In the genomic region with DNA sequence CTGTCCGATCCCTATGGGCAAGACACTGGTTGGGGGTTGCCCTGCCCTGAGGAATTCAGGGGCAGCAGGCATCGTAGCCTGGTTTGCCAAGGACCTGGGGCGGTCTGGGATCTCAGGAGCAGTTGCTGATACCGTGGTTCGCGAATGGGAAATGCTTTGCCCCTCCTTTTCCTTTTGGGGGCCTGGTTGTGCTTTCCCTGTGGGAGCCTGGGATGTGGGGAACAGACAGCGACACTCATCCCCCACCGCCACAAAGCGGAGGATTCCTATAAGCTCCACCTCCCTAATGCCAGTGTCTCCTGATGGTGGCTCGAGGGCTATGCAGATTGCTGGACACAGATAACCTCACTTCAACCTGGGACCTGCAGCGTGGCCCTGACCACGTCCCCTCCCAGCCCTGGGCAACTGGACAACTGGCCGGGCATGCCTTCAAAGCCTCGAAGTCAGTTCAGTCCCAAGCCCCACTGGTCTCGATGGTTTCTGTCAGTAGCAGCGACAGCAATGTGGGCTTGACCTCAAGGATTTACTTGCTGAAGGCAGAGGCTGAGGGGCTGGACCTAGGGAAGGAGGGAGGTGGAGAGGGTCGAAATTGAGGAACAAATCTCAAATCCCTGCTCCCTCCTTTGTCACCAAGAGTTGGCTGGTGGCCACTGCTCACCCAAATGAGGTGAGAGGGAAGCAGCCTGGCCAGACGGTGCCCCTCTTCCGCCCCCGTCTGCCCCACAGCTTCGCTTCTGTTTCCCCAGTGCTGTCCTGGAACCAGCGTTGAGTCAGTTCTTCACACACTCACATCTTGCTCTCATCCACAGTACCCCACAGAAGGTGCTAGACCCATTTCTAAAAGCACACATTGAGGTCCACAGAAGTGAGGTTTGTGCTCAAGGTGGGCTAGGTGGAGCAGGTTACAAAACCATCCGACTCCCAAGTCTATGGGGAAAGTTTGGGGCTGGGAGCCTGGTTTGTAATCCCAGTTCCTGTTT, we compare ENCODE assay signal across 8 cellular contexts.
DNase-seq lines count a peak whose midpoint lies in the region; ATAC-seq lines count a peak whose summit lies in the region.

No MANE protein-coding gene starts in this region.

- H3K79me2 ChIP-seq in ACC112 (ENCODE audit: control insufficient read depth, insufficient read depth, low read length, unreplicated experiment): peaks cover 38% of the 10 kb centered on the region

- no peaks in the 10 kb centered on the region for H3K27me3 ChIP-seq in ACC112 (ENCODE audit: insufficient read depth, low read length)
- no peaks in the 10 kb centered on the region for H3K27me3 ChIP-seq in HUES48 (ENCODE audit: control insufficient read depth, insufficient read depth, low read length)
- no peaks in the 10 kb centered on the region for H3K27me3 ChIP-seq in muscle layer of colon (ENCODE audit: control insufficient read depth in 1 of 2, insufficient read depth in 2 of 2, low read length in 2 of 2)

- ATAC-seq in central memory CD8-positive, alpha-beta T cell (replicated peaks; ENCODE audit: extremely low read depth, poor library complexity, severe bottlenecking): no peak
- ATAC-seq in HG03520 (IDR thresholded peaks at IDR 0.05; ENCODE audit: unreplicated experiment) (no peak), HG02981 (IDR thresholded peaks at IDR 0.05; ENCODE audit: unreplicated experiment) (no peak)

- peak overlapping the region; percentile 81 for H3K4me3 Mint-ChIP-seq in central memory CD8-positive, alpha-beta T cell

- H3K36me3 ChIP-seq in ACC112 (ENCODE audit: insufficient read depth, low read length) (peaks cover 14% of the 10 kb centered on the region; the same call in 1 of the 2 replicates), HUES48 (ENCODE audit: control insufficient read depth, insufficient read depth, low read length) (no peaks in the 10 kb centered on the region), muscle layer of colon (ENCODE audit: insufficient read depth, low read length) (peaks cover 7% of the 10 kb centered on the region)

- H3K9ac ChIP-seq in HUES48 (ENCODE audit: low read depth, low read length) (no peak overlapping the region; the same call in 1 of the 2 replicates), muscle layer of colon (ENCODE audit: low read length) (peak overlapping the region; percentile 93)

- H3K4me3 ChIP-seq in ACC112 (ENCODE audit: low read depth, low read length) (peak overlapping the region; percentile 86), HUES48 (ENCODE audit: low read depth, low read length) (peak overlapping the region; percentile 97; the same call in 1 of the 2 replicates), muscle layer of colon (ENCODE audit: low read depth in 1 of 2, low read length in 2 of 2) (peak overlapping the region; percentile 74 to 87)

- H3K9me3 ChIP-seq in HUES48 (ENCODE audit: control insufficient read depth, insufficient read depth, low read length) (no peaks in the 10 kb centered on the region), muscle layer of colon (ENCODE audit: low read length) (no peaks in the 10 kb centered on the region)

- no peak overlapping the region for H2AFZ ChIP-seq in ACC112 (ENCODE audit: low read length, unreplicated experiment)

- H3K4me1 ChIP-seq in ACC112 (ENCODE audit: control insufficient read depth, insufficient read depth, low read length, unreplicated experiment) (peaks cover 14% of the 10 kb centered on the region), HUES48 (ENCODE audit: control insufficient read depth, insufficient read depth, low read length) (peaks cover 32% of the 10 kb centered on the region), muscle layer of colon (ENCODE audit: insufficient read depth, low read length) (peaks cover 20% of the 10 kb centered on the region)

- peaks cover 26% of the 10 kb centered on the region for H3K4me1 Mint-ChIP-seq in central memory CD8-positive, alpha-beta T cell

- H3K27ac ChIP-seq in ACC112 (ENCODE audit: low read depth, low read length) (peak overlapping the region; percentile 83), HUES48 (ENCODE audit: low read depth, low read length) (peak overlapping the region; percentile 60), muscle layer of colon (ENCODE audit: low read depth, low read length) (peak overlapping the region; percentile 89)

- DNase-seq in central memory CD8-positive, alpha-beta T cell (ENCODE audit: low spot score in 2 of 2): no peak
- no peak for DNase-seq in pons (ENCODE audit: low spot score)
- DNase-seq in stimulated activated CD4-positive, alpha-beta T cell treated with anti-CD3 and anti-CD28 coated beads, Interleukin-12 subunit alpha, Interleukin-12 subunit beta, amount 100 ng/mL, for 4 hours: no peak

- peak overlapping the region; percentile 99 for H3K27ac Mint-ChIP-seq in central memory CD8-positive, alpha-beta T cell (ENCODE audit: low read depth)

- peaks cover 12% of the 10 kb centered on the region for H3K36me3 Mint-ChIP-seq in central memory CD8-positive, alpha-beta T cell (ENCODE audit: insufficient read depth)

- no peaks in the 10 kb centered on the region for H3K9me3 Mint-ChIP-seq in central memory CD8-positive, alpha-beta T cell

- H3K27me3 Mint-ChIP-seq in central memory CD8-positive, alpha-beta T cell: no peaks in the 10 kb centered on the region
